ENCODE assay signal across 24 cellular contexts in genomic region chr17:5043524-5043923, GRCh38. TPM values are rescaled to one million over a fixed set of nuclear protein-coding genes. Genes with fewer than 3 reads are reported as not detected.
DNase-seq lines count a peak whose midpoint lies in the region; ATAC-seq, FAIRE-seq and TF ChIP-seq lines count a peak whose summit lies in the region.
"Had no signal": no experiment of that assay in that cellular context is flagged by ENCODE, and none has a peak within 500 bp of the region (broad histone marks: within the 10 kb centered on the region; RNA-seq: fewer than 3 reads in every experiment).

No MANE protein-coding gene starts in this region.

- no peaks in the 10 kb centered on the region for H3K9me3 Mint-ChIP-seq in activated T-cell treated with anti-CD3 and anti-CD28 coated beads, Interleukin-2, amount 50 U/mL, for 4 hours
- H3K9me3 Mint-ChIP-seq in GM23338, result no peaks in the 10 kb centered on the region; the same call in 1 of the 3 replicates
- H3K9me3 Mint-ChIP-seq in activated CD4-positive, alpha-beta memory T cell treated with anti-CD3 and anti-CD28 coated beads for 36 hours, result no peaks in the 10 kb centered on the region
- H3K9me3 Mint-ChIP-seq in stimulated activated naive CD8-positive, alpha-beta T cell treated with anti-CD3 and anti-CD28 coated beads, Interleukin-15, amount 100 ng/mL, for 72 hours, result no peaks in the 10 kb centered on the region
- peaks cover 0 to 16% (median 7%) of the 10 kb centered on the region in 7 donors for H3K9me3 Mint-ChIP-seq in CD14-positive monocyte
- H3K9me3 Mint-ChIP-seq: stimulated activated naive B cell treated with anti-CD40 and anti-IgM and Interleukin-4, amounts not matched to agents 10 μg/mL and 1 μg/mL and 100 μg/mL, for 72 hours had no signal

- H3K27ac ChIP-seq in GM23338 (ENCODE audit: low read depth) (no peak overlapping the region), pancreas (no peak overlapping the region)
- H3K27ac ChIP-seq: left lung, neutrophil, SK-N-MC, suprapubic skin had no signal

- 100% methylated on average over 1 of the region's 1 CpG for WGBS in pancreas, 2 donors

- ATAC-seq in activated T-cell treated with anti-CD3 and anti-CD28 coated beads, Interleukin-2, amount 50 U/mL, for 4 hours, result no peak
- ATAC-seq in GM23338, result peak; percentile 89
- no peak for ATAC-seq in pancreas
- no peak for ATAC-seq in stimulated activated naive CD8-positive, alpha-beta T cell treated with anti-CD3 and anti-CD28 coated beads, Interleukin-15, amount 100 ng/mL, for 72 hours
- ATAC-seq: left lung; sciatic nerve; stimulated activated naive B cell treated with anti-CD40 and anti-IgM and Interleukin-4, amounts not matched to agents 10 μg/mL and 1 μg/mL and 100 μg/mL, for 72 hours had no signal

- no peaks in the 10 kb centered on the region for H3K27me3 Mint-ChIP-seq in activated T-cell treated with anti-CD3 and anti-CD28 coated beads, Interleukin-2, amount 50 U/mL, for 4 hours (ENCODE audit: low read depth)
- H3K27me3 Mint-ChIP-seq in GM23338 (ENCODE audit: insufficient read depth, low read depth, poor library complexity) (peaks cover 7% of the 10 kb centered on the region), CD14-positive monocyte (ENCODE audit: low read depth in 3 of 3) (peaks cover 3 to 13% (median 9%) of the 10 kb centered on the region in 3 donors)
- no peaks in the 10 kb centered on the region for H3K27me3 Mint-ChIP-seq in activated CD4-positive, alpha-beta memory T cell treated with anti-CD3 and anti-CD28 coated beads for 36 hours
- H3K27me3 Mint-ChIP-seq in stimulated activated naive CD8-positive, alpha-beta T cell treated with anti-CD3 and anti-CD28 coated beads, Interleukin-15, amount 100 ng/mL, for 72 hours, result no peaks in the 10 kb centered on the region
- H3K27me3 Mint-ChIP-seq: stimulated activated naive B cell treated with anti-CD40 and anti-IgM and Interleukin-4, amounts not matched to agents 10 μg/mL and 1 μg/mL and 100 μg/mL, for 72 hours had no signal

- H3K9me2 ChIP-seq in GM23338 (ENCODE audit: insufficient read depth), result no peaks in the 10 kb centered on the region

- CTCF ChIA-PET in activated CD4-positive, alpha-beta memory T cell treated with anti-CD3 and anti-CD28 coated beads for 36 hours (lab: Charles Lee), result interaction anchor here (1.0 to 3.2 kb wide), 2 partner anchors 13 to 18 kb away, joined by 4 to 11 read pairs; no protein-coding TSS in a partner anchor

- H3K27ac Mint-ChIP-seq in GM23338 (no peak overlapping the region), CD14-positive monocyte (no peak overlapping the region)
- H3K27ac Mint-ChIP-seq in activated CD4-positive, alpha-beta memory T cell treated with anti-CD3 and anti-CD28 coated beads for 36 hours, result peak overlapping the region; percentile 58
- no peak overlapping the region for H3K27ac Mint-ChIP-seq in stimulated activated naive CD8-positive, alpha-beta T cell treated with anti-CD3 and anti-CD28 coated beads, Interleukin-15, amount 100 ng/mL, for 72 hours
- H3K27ac Mint-ChIP-seq: progenitor cell of endocrine pancreas; stimulated activated naive B cell treated with anti-CD40 and anti-IgM and Interleukin-4, amounts not matched to agents 10 μg/mL and 1 μg/mL and 100 μg/mL, for 72 hours had no signal

- H3K36me3 Mint-ChIP-seq in activated T-cell treated with anti-CD3 and anti-CD28 coated beads, Interleukin-2, amount 50 U/mL, for 4 hours (ENCODE audit: insufficient read depth), result no peaks in the 10 kb centered on the region
- H3K36me3 Mint-ChIP-seq in GM23338 (ENCODE audit: low read depth) (no peaks in the 10 kb centered on the region), CD14-positive monocyte (no peaks in the 10 kb centered on the region)
- peaks cover 2% of the 10 kb centered on the region for H3K36me3 Mint-ChIP-seq in activated CD4-positive, alpha-beta memory T cell treated with anti-CD3 and anti-CD28 coated beads for 36 hours
- H3K36me3 Mint-ChIP-seq: stimulated activated naive B cell treated with anti-CD40 and anti-IgM and Interleukin-4, amounts not matched to agents 10 μg/mL and 1 μg/mL and 100 μg/mL, for 72 hours had no signal

- H2AFZ ChIP-seq in GM23338, result no peak overlapping the region

- H3K4me1 Mint-ChIP-seq in activated T-cell treated with anti-CD3 and anti-CD28 coated beads, Interleukin-2, amount 50 U/mL, for 4 hours (ENCODE audit: low read depth), result peaks cover 53% of the 10 kb centered on the region
- H3K4me1 Mint-ChIP-seq in GM23338 (no peaks in the 10 kb centered on the region), CD14-positive monocyte (peaks cover 4% of the 10 kb centered on the region)
- H3K4me1 Mint-ChIP-seq in activated CD4-positive, alpha-beta memory T cell treated with anti-CD3 and anti-CD28 coated beads for 36 hours (ENCODE audit: low read depth), result peaks cover 53% of the 10 kb centered on the region
- peaks cover 45% of the 10 kb centered on the region for H3K4me1 Mint-ChIP-seq in stimulated activated naive CD8-positive, alpha-beta T cell treated with anti-CD3 and anti-CD28 coated beads, Interleukin-15, amount 100 ng/mL, for 72 hours

- H3K4me1 ChIP-seq in GM23338 (ENCODE audit: insufficient read depth), result no peaks in the 10 kb centered on the region
- no peaks in the 10 kb centered on the region for H3K4me1 ChIP-seq in pancreas
- H3K4me1 ChIP-seq: left lung, suprapubic skin had no signal

- H3K9me3 ChIP-seq in pancreas, result no peaks in the 10 kb centered on the region
- H3K9me3 ChIP-seq: left lung, neutrophil, suprapubic skin had no signal

- POLR2A ChIA-PET in activated CD4-positive, alpha-beta memory T cell treated with anti-CD3 and anti-CD28 coated beads for 36 hours (lab: Charles Lee), result interaction anchor here (1.2 kb wide), 1 partner anchor 9 kb away, joined by 4 read pairs; the partner anchor contains the start of gene SLC52A1

- H3K79me2 ChIP-seq in GM23338 (replicated peaks; ENCODE audit: insufficient read depth), result no peaks in the 10 kb centered on the region

- no peak for FAIRE-seq in pancreas (lab: Jason Lieb, UNC)
- FAIRE-seq: D721Med, islet of Langerhans had no signal

- H3K4me2 ChIP-seq in GM23338, result no peak overlapping the region

- H3F3A ChIP-seq in GM23338 (replicated peaks; ENCODE audit: low read depth), result no peaks in the 10 kb centered on the region

- H3K4me3 ChIP-seq in GM23338, result no peak overlapping the region
- H3K4me3 ChIP-seq in pancreas, result no peak overlapping the region
- H3K4me3 ChIP-seq: left lung, SK-N-MC, suprapubic skin had no signal

- H3K36me3 ChIP-seq in GM23338 (ENCODE audit: insufficient read depth) (no peaks in the 10 kb centered on the region), pancreas (no peaks in the 10 kb centered on the region)
- H3K36me3 ChIP-seq: left lung, neutrophil, suprapubic skin had no signal

- H4K20me1 ChIP-seq in GM23338 (replicated peaks; ENCODE audit: insufficient read depth), result no peaks in the 10 kb centered on the region

- H3K27me3 ChIP-seq in GM23338 (ENCODE audit: insufficient read depth), result no peaks in the 10 kb centered on the region
- no peaks in the 10 kb centered on the region for H3K27me3 ChIP-seq in pancreas
- H3K27me3 ChIP-seq: left lung, suprapubic skin had no signal

- intact Hi-C loops in activated CD4-positive, alpha-beta memory T cell treated with anti-CD3 and anti-CD28 coated beads for 36 hours (cut with micrococcal nuclease), result no loop called here
- intact Hi-C loops in pancreas (cut with DNase I) (no loop called here), CD14-positive monocyte (cut with micrococcal nuclease) (no loop called here)

- DNase-seq in activated T-cell treated with anti-CD3 and anti-CD28 coated beads, Interleukin-2, amount 50 U/mL, for 4 hours, result no peak
- no peak for DNase-seq in activated T-cell treated with anti-CD3 and anti-CD28 coated beads for 4 hours
- DNase-seq in GM23338 (ENCODE audit: low spot score), result peak; percentile 66
- DNase-seq in activated CD4-positive, alpha-beta memory T cell treated with anti-CD3 and anti-CD28 coated beads for 36 hours, result no peak
- DNase-seq in iPS-NIHi11 (ENCODE audit: low spot score), result peak; percentile 55
- no peak for DNase-seq in pancreas
- DNase-seq in stimulated activated naive CD8-positive, alpha-beta T cell treated with anti-CD3 and anti-CD28 coated beads, Interleukin-15, amount 100 ng/mL, for 72 hours, result no peak
- DNase-seq in CD14-positive monocyte (ENCODE audit: low spot score), result no peak
- DNase-seq: activated CD8-positive, alpha-beta memory T cell treated with anti-CD3 and anti-CD28 coated beads for 24 hours; hippocampal formation; left lung; stimulated activated CD4-positive, alpha-beta T cell treated with anti-CD3 and anti-CD28 coated beads, Interleukin-4, amount 100 ng/mL, for 24 hours; stimulated activated naive B cell treated with anti-CD40 and anti-IgM and Interleukin-4, amounts not matched to agents 10 μg/mL and 1 μg/mL and 100 μg/mL, for 72 hours had no signal

- TF ChIP-seq CTCF in GM23338 (conservative IDR thresholded peaks at IDR 0.05; ENCODE audit: low read depth in 2 of 2) (peak; percentile 24 to 61; a peak in 3 of 4 replicates), pancreas (IDR thresholded peaks at IDR 0.05) (no peak), CD14-positive monocyte (IDR thresholded peaks at IDR 0.05) (no peak)

- H3K4me3 Mint-ChIP-seq in activated T-cell treated with anti-CD3 and anti-CD28 coated beads, Interleukin-2, amount 50 U/mL, for 4 hours, result peak overlapping the region; percentile 45
- H3K4me3 Mint-ChIP-seq in GM23338 (no peak overlapping the region), CD14-positive monocyte (no peak overlapping the region)
- peak overlapping the region; percentile 28 for H3K4me3 Mint-ChIP-seq in activated CD4-positive, alpha-beta memory T cell treated with anti-CD3 and anti-CD28 coated beads for 36 hours
- no peak overlapping the region for H3K4me3 Mint-ChIP-seq in stimulated activated naive CD8-positive, alpha-beta T cell treated with anti-CD3 and anti-CD28 coated beads, Interleukin-15, amount 100 ng/mL, for 72 hours
- H3K4me3 Mint-ChIP-seq: stimulated activated naive B cell treated with anti-CD40 and anti-IgM and Interleukin-4, amounts not matched to agents 10 μg/mL and 1 μg/mL and 100 μg/mL, for 72 hours had no signal

RNA-seq across cellular contexts. Expression of gene SLC52A1, which starts 8.3 kb away (rescaled TPM):
- under 1 TPM in 1 of 3 donors, not detected in 2; 0.08 TPM for total RNA-seq in activated T-cell treated with anti-CD3 and anti-CD28 coated beads, Interleukin-2, amount 50 U/mL, for 4 hours
- 0.63 and 1.3 TPM in 2 replicates for total RNA-seq in GM23338 (2014; rRNA removed; shearing (Covaris generic))
- 0.21 and 0.50 TPM in 2 replicates for polyA plus RNA-seq in GM23338 (2016; fragmentation: Nextera tagmentation; extraction: Ambion mirVana)
- total RNA-seq in activated CD4-positive, alpha-beta memory T cell treated with anti-CD3 and anti-CD28 coated beads for 36 hours, result under 1 TPM; 0.31 to 0.36 TPM
- total RNA-seq in pancreas, result not detected
- polyA plus RNA-seq in pancreas, result under 1 TPM in 1 of 2 donors, not detected in 1; 0.08 TPM
- not detected for polyA plus RNA-seq in CD14-positive monocyte
- total RNA-seq: myocyte, progenitor cell of endocrine pancreas, sciatic nerve had no signal
- polyA plus RNA-seq: adipose tissue, fibroblast of lung had no signal

RNA-seq across cellular contexts. Expression of gene ZFP3, which starts 34.7 kb away (rescaled TPM):
- total RNA-seq in activated T-cell treated with anti-CD3 and anti-CD28 coated beads, Interleukin-2, amount 50 U/mL, for 4 hours, result 1 to 10 TPM; 1.7 to 2.2 (median 1.8) TPM
- total RNA-seq in GM23338 (2014; rRNA removed; shearing (Covaris generic)), result 0.93 and 1.6 TPM in 2 replicates
- polyA plus RNA-seq in GM23338 (2016; fragmentation: Nextera tagmentation; extraction: Ambion mirVana) (0.55 and 0.97 TPM in 2 replicates), pancreas (1 to 10 TPM; 1.9 to 3.2 TPM), CD14-positive monocyte (under 1 TPM; 0.39 to 0.75 TPM)
- total RNA-seq in activated CD4-positive, alpha-beta memory T cell treated with anti-CD3 and anti-CD28 coated beads for 36 hours, result 1 to 10 TPM; 1.8 to 1.9 TPM
- total RNA-seq in pancreas, result 1 to 10 TPM; 2.7 to 5.2 (median 3.5) TPM
- total RNA-seq: NCI-H460 had no signal

RNA-seq across cellular contexts. Expression of gene KIF1C, which starts 45.8 kb away (rescaled TPM):
- 10 to 100 TPM; 42.7 to 49.9 (median 49.4) TPM for total RNA-seq in activated T-cell treated with anti-CD3 and anti-CD28 coated beads, Interleukin-2, amount 50 U/mL, for 4 hours
- total RNA-seq in GM23338 (2014; rRNA removed; shearing (Covaris generic)), result 56.4 and 61.4 TPM in 2 replicates
- polyA plus RNA-seq in GM23338 (2016; fragmentation: Nextera tagmentation; extraction: Ambion mirVana), result 13.5 and 16.8 TPM in 2 replicates
- 10 to 100 TPM; 43.9 to 48.8 TPM for total RNA-seq in activated CD4-positive, alpha-beta memory T cell treated with anti-CD3 and anti-CD28 coated beads for 36 hours
- total RNA-seq in pancreas, result 100 to 1,000 TPM in 1 of 6 donors, 10 to 100 TPM in 5; 72.8 to 103 (median 78.7) TPM
- polyA plus RNA-seq in pancreas, result 10 to 100 TPM; 22.3 to 41.6 TPM
- 1 to 10 TPM; 3.6 to 3.9 TPM for polyA plus RNA-seq in CD14-positive monocyte

RNA-seq across cellular contexts. Expression of gene INCA1, which starts 46.2 kb away (rescaled TPM):
- total RNA-seq in activated T-cell treated with anti-CD3 and anti-CD28 coated beads, Interleukin-2, amount 50 U/mL, for 4 hours, result under 1 TPM in 2 of 3 donors, not detected in 1; 0.16 to 0.30 TPM
- 2.1 TPM in 1 of 2 replicates, not detected in the other for total RNA-seq in GM23338 (2014; rRNA removed; shearing (Covaris generic))
- 1.1 and 1.3 TPM in 2 replicates for polyA plus RNA-seq in GM23338 (2016; fragmentation: Nextera tagmentation; extraction: Ambion mirVana)
- under 1 TPM in 1 of 2 experiments, not detected in 1; 0.40 TPM for total RNA-seq in activated CD4-positive, alpha-beta memory T cell treated with anti-CD3 and anti-CD28 coated beads for 36 hours
- under 1 TPM; 0.28 to 0.81 (median 0.34) TPM for total RNA-seq in pancreas
- 1 to 10 TPM; 1.8 to 2.4 TPM for polyA plus RNA-seq in pancreas
- polyA plus RNA-seq in CD14-positive monocyte, result under 1 TPM; 0.38 to 0.44 TPM
- total RNA-seq: NCI-H460 had no signal

RNA-seq across cellular contexts. Expression of gene CAMTA2, which starts 56.0 kb away (rescaled TPM):
- total RNA-seq in activated T-cell treated with anti-CD3 and anti-CD28 coated beads, Interleukin-2, amount 50 U/mL, for 4 hours, result 100 to 1,000 TPM in 2 of 3 donors, 10 to 100 TPM in 1; 87.8 to 141 (median 101) TPM
- 3.3 and 4.4 TPM in 2 replicates for total RNA-seq in GM23338 (2014; rRNA removed; shearing (Covaris generic))
- polyA plus RNA-seq in GM23338 (2016; fragmentation: Nextera tagmentation; extraction: Ambion mirVana) (8.7 and 10.1 TPM in 2 replicates), pancreas (10 to 100 TPM; 68.1 to 86.3 TPM), CD14-positive monocyte (1 to 10 TPM; 7.1 to 7.6 TPM)
- 100 to 1,000 TPM; 101 to 109 TPM for total RNA-seq in activated CD4-positive, alpha-beta memory T cell treated with anti-CD3 and anti-CD28 coated beads for 36 hours
- 10 to 100 TPM; 13.6 to 28.0 (median 19.8) TPM for total RNA-seq in pancreas

Comparison
In these comparisons a context has a peak if more than half of its experiments do, and no peak if none do; other contexts are left out.
1. DNase-seq: peak in GM23338 (single experiment) and iPS-NIHi11 (single experiment); none in activated T-cell treated with anti-CD3 and anti-CD28 coated beads, Interleukin-2, amount 50 U/mL, for 4 hours (single experiment), activated T-cell treated with anti-CD3 and anti-CD28 coated beads for 4 hours (single experiment), activated CD4-positive, alpha-beta memory T cell treated with anti-CD3 and anti-CD28 coated beads for 36 hours (single experiment), pancreas (0 of 6), stimulated activated naive CD8-positive, alpha-beta T cell treated with anti-CD3 and anti-CD28 coated beads, Interleukin-15, amount 100 ng/mL, for 72 hours (0 of 2) and CD14-positive monocyte (single experiment).
2. H3K4me3 Mint-ChIP-seq: peak in activated T-cell treated with anti-CD3 and anti-CD28 coated beads, Interleukin-2, amount 50 U/mL, for 4 hours (single experiment) and activated CD4-positive, alpha-beta memory T cell treated with anti-CD3 and anti-CD28 coated beads for 36 hours (single experiment); none in GM23338 (single experiment), stimulated activated naive CD8-positive, alpha-beta T cell treated with anti-CD3 and anti-CD28 coated beads, Interleukin-15, amount 100 ng/mL, for 72 hours (0 of 2) and CD14-positive monocyte (0 of 2).
3. CTCF ChIP-seq: peak in GM23338 (2 of 2); none in pancreas (0 of 4) and CD14-positive monocyte (single experiment).